18 cellular contexts compared by ENCODE assay signal in genomic region chr11:1407668-1408067, GRCh38. TPM values are rescaled to one million over a fixed set of nuclear protein-coding genes. Genes with fewer than 3 reads are reported as not detected.
DNase-seq lines count a peak whose midpoint lies in the region; ATAC-seq and TF ChIP-seq lines count a peak whose summit lies in the region.
"Had no signal": no experiment of that assay in that cellular context is flagged by ENCODE, and none has a peak within 500 bp of the region (broad histone marks: within the 10 kb centered on the region; RNA-seq: fewer than 3 reads in every experiment).

No MANE protein-coding gene starts in this region.

- intact Hi-C loops in Right ventricle myocardium inferior (cut with DNase I): no loop called here
- intact Hi-C loops in left cardiac atrium (cut with DNase I): no loop called here
- intact Hi-C loops in body of pancreas (cut with DNase I): no loop called here

- H3K27ac ChIP-seq in body of pancreas (peak overlapping the region; percentile 52 to 97 (median 84)), neuronal stem cell (replicated peaks; ENCODE audit: low read length) (no peak overlapping the region)
- H3K27ac ChIP-seq: 22Rv1, A549, C4-2B had no signal

- H2BK15ac ChIP-seq in neuronal stem cell (ENCODE audit: low read length): no peak overlapping the region

- WGBS in body of pancreas, 2 donors: 45 to 60% methylated on average over 7 to 8 of the region's 8 CpGs
- no CpG with 5 or more reads among the region's 8 CpGs for WGBS in neuronal stem cell (ENCODE audit: extremely low coverage in 2 of 2, insufficient read length in 2 of 2, insufficient replicate concordance in 1 of 2), 2 donors

- H2BK12ac ChIP-seq in neuronal stem cell (ENCODE audit: low read length): no peak overlapping the region

- H4K8ac ChIP-seq in neuronal stem cell (ENCODE audit: low read depth, low read length): no peak overlapping the region

- H3K36me3 ChIP-seq in body of pancreas (replicated peaks in 1 of 2; ENCODE audit: insufficient read depth in 1 of 2, low read depth in 2 of 2): no peaks in the 10 kb centered on the region
- no peaks in the 10 kb centered on the region for H3K36me3 ChIP-seq in neuronal stem cell (replicated peaks in 1 of 2; ENCODE audit: control insufficient read depth in 2 of 2, insufficient read depth in 2 of 2, low read length in 2 of 2)
- H3K36me3 ChIP-seq: HAP-1 had no signal

- no peak overlapping the region for H3K4ac ChIP-seq in neuronal stem cell (ENCODE audit: low read length)

- H2AFZ ChIP-seq in neuronal stem cell (ENCODE audit: low read length): no peak overlapping the region

- no peak overlapping the region for H4K91ac ChIP-seq in neuronal stem cell (ENCODE audit: low read depth, low read length, poor library complexity)

- peak overlapping the region; percentile 48 for H3K18ac ChIP-seq in neuronal stem cell (ENCODE audit: low read length)

- H3K79me1 ChIP-seq in neuronal stem cell (ENCODE audit: low read depth, low read length): peaks cover 31% of the 10 kb centered on the region

- H2BK5ac ChIP-seq in neuronal stem cell (ENCODE audit: low read length): no peak overlapping the region

- H3K23ac ChIP-seq in neuronal stem cell (ENCODE audit: low read depth, low read length, poor library complexity): no peak overlapping the region

- H3K14ac ChIP-seq in neuronal stem cell (ENCODE audit: low read length): no peak overlapping the region

- no peak overlapping the region for H3K4me2 ChIP-seq in neuronal stem cell (ENCODE audit: insufficient read depth, low read length, poor library complexity, severe bottlenecking)
- H3K4me2 ChIP-seq: A549 had no signal

- H3K9me3 ChIP-seq in body of pancreas: no peaks in the 10 kb centered on the region
- H3K9me3 ChIP-seq in neuronal stem cell (replicated peaks in 1 of 2; ENCODE audit: control insufficient read depth in 2 of 2, insufficient read depth in 1 of 2, low read depth in 1 of 2, low read length in 2 of 2): peaks cover 2 to 7% of the 10 kb centered on the region in 2 donors
- H3K9me3 ChIP-seq: A549, HAP-1 had no signal

- ATAC-seq in Right ventricle myocardium inferior: no peak
- no peak for ATAC-seq in left cardiac atrium
- no peak for ATAC-seq in body of pancreas
- ATAC-seq: A549; CD8-positive, alpha-beta T cell had no signal

- no peak overlapping the region for H2BK120ac ChIP-seq in neuronal stem cell (ENCODE audit: low read depth, low read length)

- peaks cover 63% of the 10 kb centered on the region for H3K4me1 ChIP-seq in body of pancreas
- H3K4me1 ChIP-seq in neuronal stem cell (ENCODE audit: control insufficient read depth in 2 of 2, insufficient read depth in 1 of 2, low read depth in 1 of 2, low read length in 2 of 2): peaks cover 12 to 13% of the 10 kb centered on the region in 2 donors
- H3K4me1 ChIP-seq: A549, Caco-2, HAP-1 had no signal

- no peaks in the 10 kb centered on the region for H3K27me3 ChIP-seq in body of pancreas
- H3K27me3 ChIP-seq in neuronal stem cell (ENCODE audit: control insufficient read depth in 3 of 3, insufficient read depth in 3 of 3, low read depth in 1 of 3, low read length in 3 of 3): no peaks in the 10 kb centered on the region

- H2AK5ac ChIP-seq in neuronal stem cell (ENCODE audit: low read depth, low read length): no peak overlapping the region

- no peak for TF ChIP-seq POLR2A in body of pancreas (IDR thresholded peaks at IDR 0.05)

- no peak for TF ChIP-seq CTCF in body of pancreas (IDR thresholded peaks at IDR 0.05)

- H3K9ac ChIP-seq in neuronal stem cell (ENCODE audit: low read depth, low read length, poor library complexity): no peak overlapping the region

- DNase-seq in Right ventricle myocardium inferior (ENCODE audit: missing footprints) (peak; percentile 13), left cardiac atrium (no peak), body of pancreas (peak in 3 of 4 donors; percentile 30 to 80 (median 75)), neuronal stem cell (ENCODE audit: low spot score) (no peak), C1 segment of cervical spinal cord (lab: John Stamatoyannopoulos, UW) (no peak), NCI-H146 (lab: John Stamatoyannopoulos, UW) (no peak)
- DNase-seq: ACHN; Caco-2; CD4-positive, CD25-positive, alpha-beta regulatory T cell; CD8-positive, alpha-beta T cell; DMS153; DND-41; GOT3; HFFc6 had no signal

- H3K4me3 ChIP-seq in body of pancreas (no peak overlapping the region), neuronal stem cell (ENCODE audit: low read length in 2 of 2) (no peak overlapping the region)
- H3K4me3 ChIP-seq: A549, HAP-1 had no signal

RNA-seq across cellular contexts. Expression of gene BRSK2, which starts 17.9 kb away (rescaled TPM):
- total RNA-seq in Right ventricle myocardium inferior (1.4 TPM), left cardiac atrium (1 to 10 TPM; 1.3 to 1.6 TPM), body of pancreas (100 to 1,000 TPM in 1 of 2 donors, 10 to 100 TPM in 1; 67.5 to 113 TPM)
- 24.4 TPM for polyA plus RNA-seq in neuronal stem cell (2013, experiment 1 of 2)
- polyA plus RNA-seq in neuronal stem cell (2013, experiment 2 of 2): 23.0 TPM

Comparison
In these comparisons a context has a peak if more than half of its experiments do, and no peak if none do; other contexts are left out.
1. DNase-seq: peak in Right ventricle myocardium inferior (single experiment) and body of pancreas (3 of 4); none in left cardiac atrium (single experiment), neuronal stem cell (single experiment), C1 segment of cervical spinal cord (0 of 14) and NCI-H146 (single experiment).
2. RNA of gene BRSK2, which starts 17.9 kb away (total RNA-seq): 67.5 to 113 TPM in body of pancreas; 1.3 to 1.6 TPM in left cardiac atrium and 1.4 TPM in Right ventricle myocardium inferior (single experiment); every median in the first group is over 10 times any median in the second.